12 cellular contexts compared by ENCODE assay signal in the genomic region with DNA sequence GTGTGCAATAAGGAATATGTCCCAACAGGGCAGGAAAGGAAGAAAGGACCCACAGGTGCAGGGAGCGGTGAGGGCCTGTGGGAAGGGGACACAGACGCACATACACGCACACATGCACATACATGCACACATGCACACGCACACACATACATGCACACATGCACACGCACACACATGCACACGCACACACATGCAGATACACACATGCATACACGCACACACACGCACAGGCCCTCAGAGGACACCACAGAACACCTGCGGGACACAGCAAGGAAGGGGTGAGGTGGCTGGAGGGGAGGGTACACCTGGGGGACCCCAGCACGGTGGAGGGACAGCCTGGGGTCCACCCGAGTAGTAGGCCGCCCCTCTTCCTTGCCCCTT. TPM values are rescaled to one million over a fixed set of nuclear protein-coding genes. Genes with fewer than 3 reads are reported as not detected.
DNase-seq lines count a peak whose midpoint lies in the region; ATAC-seq lines count a peak whose summit lies in the region.
"Had no signal": no experiment of that assay in that cellular context is flagged by ENCODE, and none has a peak within 500 bp of the region (broad histone marks: within the 10 kb centered on the region; RNA-seq: fewer than 3 reads in every experiment).

No MANE protein-coding gene starts in this region.

- peak overlapping the region; percentile 74 to 87 (median 82) for H3K4me3 Mint-ChIP-seq in CD8-positive, alpha-beta memory T cell
- H3K4me3 Mint-ChIP-seq in IgD-negative memory B cell = peak overlapping the region; percentile 72 to 89 (median 84)
- H3K4me3 Mint-ChIP-seq in central memory CD8-positive, alpha-beta T cell = peak overlapping the region; percentile 77
- peak overlapping the region; percentile 73 for H3K4me3 Mint-ChIP-seq in natural killer cell treated with Interleukin-12 subunit alpha and Interleukin-12 subunit beta and Interleukin-15 and Interleukin-18, amount 100 ng/mL, for 72 hours

- H3K36me3 Mint-ChIP-seq in CD8-positive, alpha-beta memory T cell = peaks cover 0 to 18% (median 3%) of the 10 kb centered on the region in 3 donors
- H3K36me3 Mint-ChIP-seq in IgD-negative memory B cell = no peaks in the 10 kb centered on the region
- peaks cover 3% of the 10 kb centered on the region for H3K36me3 Mint-ChIP-seq in central memory CD8-positive, alpha-beta T cell (ENCODE audit: insufficient read depth)
- no peaks in the 10 kb centered on the region for H3K36me3 Mint-ChIP-seq in natural killer cell treated with Interleukin-12 subunit alpha and Interleukin-12 subunit beta and Interleukin-15 and Interleukin-18, amount 100 ng/mL, for 72 hours

- no peaks in the 10 kb centered on the region for H3K36me3 ChIP-seq in CD8-positive, alpha-beta memory T cell (ENCODE audit: insufficient read depth, low read length)
- H3K36me3 ChIP-seq in HAP-1 (replicated peaks) = no peaks in the 10 kb centered on the region
- H3K36me3 ChIP-seq: upper lobe of right lung had no signal

- POLR2A ChIA-PET in CD8-positive, alpha-beta memory T cell (lab: Charles Lee) = interaction anchor here (0.7 kb wide), 1 partner anchor 12 kb away, joined by 4 read pairs; no protein-coding TSS in a partner anchor

- CTCF ChIA-PET in CD8-positive, alpha-beta memory T cell (lab: Charles Lee) = interaction anchor here (0.9 to 2.0 kb wide), 5 partner anchors 10 to 26 kb away, joined by 3 to 9 read pairs (median 4); no protein-coding TSS in a partner anchor

- peaks cover 25 to 44% (median 32%) of the 10 kb centered on the region in 3 donors for H3K4me1 Mint-ChIP-seq in CD8-positive, alpha-beta memory T cell
- H3K4me1 Mint-ChIP-seq in IgD-negative memory B cell = peaks cover 6 to 20% (median 16%) of the 10 kb centered on the region in 3 donors
- H3K4me1 Mint-ChIP-seq in central memory CD8-positive, alpha-beta T cell = peaks cover 30% of the 10 kb centered on the region
- peaks cover 22 to 35% of the 10 kb centered on the region in 2 donors for H3K4me1 Mint-ChIP-seq in natural killer cell treated with Interleukin-12 subunit alpha and Interleukin-12 subunit beta and Interleukin-15 and Interleukin-18, amount 100 ng/mL, for 72 hours (ENCODE audit: low read depth in 2 of 2)

- no peaks in the 10 kb centered on the region for H3K9me3 Mint-ChIP-seq in CD8-positive, alpha-beta memory T cell
- H3K9me3 Mint-ChIP-seq in IgD-negative memory B cell = no peaks in the 10 kb centered on the region
- H3K9me3 Mint-ChIP-seq in central memory CD8-positive, alpha-beta T cell = no peaks in the 10 kb centered on the region
- H3K9me3 Mint-ChIP-seq in natural killer cell treated with Interleukin-12 subunit alpha and Interleukin-12 subunit beta and Interleukin-15 and Interleukin-18, amount 100 ng/mL, for 72 hours = no peaks in the 10 kb centered on the region

- ATAC-seq in central memory CD8-positive, alpha-beta T cell (replicated peaks; ENCODE audit: extremely low read depth, poor library complexity, severe bottlenecking) = peak; percentile 40
- ATAC-seq in natural killer cell treated with Interleukin-12 subunit alpha and Interleukin-12 subunit beta and Interleukin-15 and Interleukin-18, amount 100 ng/mL, for 72 hours = no peak
- no peak for ATAC-seq in HG03025 (IDR thresholded peaks at IDR 0.05; ENCODE audit: low FRiP score, unreplicated experiment)

- H3K4me1 ChIP-seq in CD8-positive, alpha-beta memory T cell (ENCODE audit: insufficient read depth, low read length) = peaks cover 22% of the 10 kb centered on the region
- no peaks in the 10 kb centered on the region for H3K4me1 ChIP-seq in HAP-1

- no peaks in the 10 kb centered on the region for H3K9me3 ChIP-seq in CD8-positive, alpha-beta memory T cell (ENCODE audit: low read length)
- H3K9me3 ChIP-seq in HAP-1 = no peaks in the 10 kb centered on the region
- H3K9me3 ChIP-seq: neutrophil, upper lobe of right lung had no signal

- peak overlapping the region; percentile 64 for H3K4me3 ChIP-seq in CD8-positive, alpha-beta memory T cell (ENCODE audit: low read length)
- no peak overlapping the region for H3K4me3 ChIP-seq in HAP-1

- H3K27ac ChIP-seq in CD8-positive, alpha-beta memory T cell (ENCODE audit: low read depth, low read length) = no peak overlapping the region
- H3K27ac ChIP-seq: neutrophil, upper lobe of right lung had no signal

- no peaks in the 10 kb centered on the region for H3K27me3 ChIP-seq in CD8-positive, alpha-beta memory T cell (ENCODE audit: insufficient read depth, low read length, poor library complexity, severe bottlenecking)
- no peaks in the 10 kb centered on the region for H3K27me3 ChIP-seq in HAP-1 (ENCODE audit: low read depth)
- H3K27me3 ChIP-seq: upper lobe of right lung had no signal

- no peak for DNase-seq in CD8-positive, alpha-beta memory T cell
- no peak for DNase-seq in central memory CD8-positive, alpha-beta T cell (ENCODE audit: low spot score in 2 of 2)
- DNase-seq in natural killer cell treated with Interleukin-12 subunit alpha and Interleukin-12 subunit beta and Interleukin-15 and Interleukin-18, amount 100 ng/mL, for 72 hours (ENCODE audit: low spot score) = no peak
- DNase-seq in NCI-H1048 (lab: John Stamatoyannopoulos, UW) (no peak), putamen (ENCODE audit: low spot score) (no peak), HAP-1 (ENCODE audit: low spot score in 2 of 2) (no peak)
- DNase-seq: Calu3, NCI-H524, upper lobe of right lung had no signal

- H3K27me3 Mint-ChIP-seq in CD8-positive, alpha-beta memory T cell = no peaks in the 10 kb centered on the region
- H3K27me3 Mint-ChIP-seq in IgD-negative memory B cell = no peaks in the 10 kb centered on the region
- H3K27me3 Mint-ChIP-seq in central memory CD8-positive, alpha-beta T cell = no peaks in the 10 kb centered on the region
- H3K27me3 Mint-ChIP-seq in natural killer cell treated with Interleukin-12 subunit alpha and Interleukin-12 subunit beta and Interleukin-15 and Interleukin-18, amount 100 ng/mL, for 72 hours = no peaks in the 10 kb centered on the region

- H3K27ac Mint-ChIP-seq in CD8-positive, alpha-beta memory T cell = peak overlapping the region; percentile 41 to 91 (median 82)
- peak overlapping the region in 1 of 3 donors; percentile 65 for H3K27ac Mint-ChIP-seq in IgD-negative memory B cell
- H3K27ac Mint-ChIP-seq in central memory CD8-positive, alpha-beta T cell (ENCODE audit: low read depth) = peak overlapping the region; percentile 93
- peak overlapping the region in 1 of 2 donors; percentile 22 for H3K27ac Mint-ChIP-seq in natural killer cell treated with Interleukin-12 subunit alpha and Interleukin-12 subunit beta and Interleukin-15 and Interleukin-18, amount 100 ng/mL, for 72 hours

- in situ Hi-C loops in HAP-1 (cut with MboI; ENCODE audit: low sequenced_read_pairs) = no loop called here

RNA-seq across cellular contexts. Expression of a gene that starts 12.9 kb away (rescaled TPM):
- total RNA-seq in CD8-positive, alpha-beta memory T cell = 10 to 100 TPM; 26.9 to 27.6 TPM
- polyA plus RNA-seq in CD8-positive, alpha-beta memory T cell = 16.0 TPM
- 11.5 TPM for polyA plus RNA-seq in IgD-negative memory B cell
- 10 to 100 TPM; 27.0 to 29.6 TPM for total RNA-seq in natural killer cell treated with Interleukin-12 subunit alpha and Interleukin-12 subunit beta and Interleukin-15 and Interleukin-18, amount 100 ng/mL, for 72 hours

RNA-seq across cellular contexts. Expression of a gene that starts 20.8 kb away (rescaled TPM):
- 1 to 10 TPM; 1.5 to 1.7 TPM for total RNA-seq in CD8-positive, alpha-beta memory T cell
- 16.2 TPM for polyA plus RNA-seq in CD8-positive, alpha-beta memory T cell
- 4.9 TPM for polyA plus RNA-seq in IgD-negative memory B cell
- 1 to 10 TPM in 1 of 2 donors, under 1 TPM in 1; 0.57 to 2.1 TPM for total RNA-seq in natural killer cell treated with Interleukin-12 subunit alpha and Interleukin-12 subunit beta and Interleukin-15 and Interleukin-18, amount 100 ng/mL, for 72 hours
